10 cellular contexts compared by ENCODE assay signal in genomic region chr11:130160460-130161090, GRCh38. TPM values are rescaled to one million over a fixed set of nuclear protein-coding genes. Genes with fewer than 3 reads are reported as not detected.
DNase-seq lines count a peak whose midpoint lies in the region; ATAC-seq and TF ChIP-seq lines count a peak whose summit lies in the region.
"Had no signal": no experiment of that assay in that cellular context is flagged by ENCODE, and none has a peak within 500 bp of the region (broad histone marks: within the 10 kb centered on the region; RNA-seq: fewer than 3 reads in every experiment).

No MANE protein-coding gene starts in this region.

- no peak overlapping the region for H3K27ac Mint-ChIP-seq in activated CD4-positive, alpha-beta T cell treated with anti-CD3 and anti-CD28 coated beads for 36 hours
- H3K27ac Mint-ChIP-seq in stimulated activated naive CD8-positive, alpha-beta T cell treated with anti-CD3 and anti-CD28 coated beads, Interleukin-15, amount 100 ng/mL, for 72 hours, result no peak overlapping the region

- peak overlapping the region; percentile 55 for H3K4me3 ChIP-seq in iPS-15b (ENCODE audit: low read depth, low read length)

- DNase-seq in activated CD4-positive, alpha-beta T cell treated with anti-CD3 and anti-CD28 coated beads for 36 hours, result no peak
- no peak for DNase-seq in activated CD4-positive, alpha-beta T cell treated with anti-CD3 and anti-CD28 coated beads, Interleukin-2, amount 50 U/mL, for 1 hour
- DNase-seq in SKM-1 (lab: John Stamatoyannopoulos, UW; ENCODE audit: unreplicated experiment) (peak; percentile 47), erythroblast (lab: John Stamatoyannopoulos, UW) (no peak)
- DNase-seq in stimulated activated naive CD8-positive, alpha-beta T cell treated with anti-CD3 and anti-CD28 coated beads, Interleukin-15, amount 100 ng/mL, for 72 hours, result no peak
- DNase-seq in stimulated activated CD4-positive, alpha-beta T cell treated with anti-CD3 and anti-CD28 coated beads, Interleukin-2, amount 100 ng/mL, for 48 hours, result no peak
- DNase-seq: NCI-H1694 treated with DMSO at 0.1 percent for 48 hours had no signal

- no peaks in the 10 kb centered on the region for H3K36me3 ChIP-seq in iPS-15b (ENCODE audit: control insufficient read depth, insufficient read depth, low read length)
- H3K36me3 ChIP-seq: BLaER1 had no signal

- no peaks in the 10 kb centered on the region for H3K9me3 ChIP-seq in iPS-15b (ENCODE audit: control insufficient read depth, insufficient read depth, low read length)

- POLR2A ChIA-PET in activated CD4-positive, alpha-beta T cell treated with anti-CD3 and anti-CD28 coated beads for 36 hours (lab: Charles Lee), result no interaction called here

- CTCF ChIA-PET in activated CD4-positive, alpha-beta T cell treated with anti-CD3 and anti-CD28 coated beads for 36 hours (lab: Charles Lee), result no interaction called here

- no peaks in the 10 kb centered on the region for H3K36me3 Mint-ChIP-seq in activated CD4-positive, alpha-beta T cell treated with anti-CD3 and anti-CD28 coated beads for 36 hours (ENCODE audit: low read depth)

- H3K9me3 Mint-ChIP-seq in activated CD4-positive, alpha-beta T cell treated with anti-CD3 and anti-CD28 coated beads for 36 hours (ENCODE audit: low read depth), result no peaks in the 10 kb centered on the region
- no peaks in the 10 kb centered on the region for H3K9me3 Mint-ChIP-seq in stimulated activated naive CD8-positive, alpha-beta T cell treated with anti-CD3 and anti-CD28 coated beads, Interleukin-15, amount 100 ng/mL, for 72 hours

- H3K27me3 ChIP-seq in iPS-15b (ENCODE audit: control insufficient read depth, insufficient read depth, low read length), result peaks cover 43% of the 10 kb centered on the region

- peaks cover 8% of the 10 kb centered on the region for H3K4me1 Mint-ChIP-seq in activated CD4-positive, alpha-beta T cell treated with anti-CD3 and anti-CD28 coated beads for 36 hours
- peaks cover 19% of the 10 kb centered on the region for H3K4me1 Mint-ChIP-seq in stimulated activated naive CD8-positive, alpha-beta T cell treated with anti-CD3 and anti-CD28 coated beads, Interleukin-15, amount 100 ng/mL, for 72 hours

- peaks cover 11% of the 10 kb centered on the region for H3K4me1 ChIP-seq in iPS-15b (ENCODE audit: control insufficient read depth, insufficient read depth, low read length)

- peaks cover 50% of the 10 kb centered on the region for H3K27me3 Mint-ChIP-seq in activated CD4-positive, alpha-beta T cell treated with anti-CD3 and anti-CD28 coated beads for 36 hours
- H3K27me3 Mint-ChIP-seq in stimulated activated naive CD8-positive, alpha-beta T cell treated with anti-CD3 and anti-CD28 coated beads, Interleukin-15, amount 100 ng/mL, for 72 hours, result peaks cover 91% of the 10 kb centered on the region

- peak overlapping the region; percentile 13 for H3K4me3 Mint-ChIP-seq in activated CD4-positive, alpha-beta T cell treated with anti-CD3 and anti-CD28 coated beads for 36 hours
- H3K4me3 Mint-ChIP-seq in stimulated activated naive CD8-positive, alpha-beta T cell treated with anti-CD3 and anti-CD28 coated beads, Interleukin-15, amount 100 ng/mL, for 72 hours, result peak overlapping the region; percentile 57 to 61

- no peak for TF ChIP-seq POLR2A in erythroblast (IDR thresholded peaks at IDR 0.05; ENCODE audit: low read length)

- intact Hi-C loops in activated CD4-positive, alpha-beta T cell treated with anti-CD3 and anti-CD28 coated beads for 36 hours (cut with DNase I, micrococcal nuclease), result no loop called here

- ATAC-seq in activated CD4-positive, alpha-beta T cell treated with anti-CD3 and anti-CD28 coated beads for 36 hours, result no peak
- no peak for ATAC-seq in stimulated activated naive CD8-positive, alpha-beta T cell treated with anti-CD3 and anti-CD28 coated beads, Interleukin-15, amount 100 ng/mL, for 72 hours
- ATAC-seq in HG03095 (IDR thresholded peaks at IDR 0.05; ENCODE audit: unreplicated experiment), result no peak

- H3K9ac ChIP-seq in iPS-15b (ENCODE audit: low read depth, low read length), result peak overlapping the region; percentile 39
- H3K9ac ChIP-seq: BLaER1 had no signal

RNA-seq across cellular contexts. Expression of gene ST14, which starts 1.0 kb away (rescaled TPM):
- total RNA-seq in activated CD4-positive, alpha-beta T cell treated with anti-CD3 and anti-CD28 coated beads for 36 hours, result not detected
